In genomic region chr15:72284781-72285180, GRCh38 we compare ENCODE assay signal across 16 cellular contexts. TPM values are rescaled to one million over a fixed set of nuclear protein-coding genes. Genes with fewer than 3 reads are reported as not detected.
DNase-seq lines count a peak whose midpoint lies in the region; ATAC-seq and TF ChIP-seq lines count a peak whose summit lies in the region.
"Had no signal": no experiment of that assay in that cellular context is flagged by ENCODE, and none has a peak within 500 bp of the region (broad histone marks: within the 10 kb centered on the region; RNA-seq: fewer than 3 reads in every experiment).

No MANE protein-coding gene starts in this region.

- no peak for TF ChIP-seq CTCF in RWPE1 (conservative IDR thresholded peaks at IDR 0.05; ENCODE audit: low read depth)
- TF ChIP-seq CTCF in fibroblast of mammary gland (conservative IDR thresholded peaks at IDR 0.05; ENCODE audit: control insufficient read depth, insufficient read depth, low read depth, low read length) = no peak

- CTCF ChIA-PET in RWPE1 (lab: Yijun Ruan, JAX) = interaction anchor here (1.1 kb wide), 1 partner anchor 10 kb away, joined by 5 read pairs; no protein-coding TSS in a partner anchor
- CTCF ChIA-PET in activated naive CD4-positive, alpha-beta T cell treated with anti-CD3 and anti-CD28 coated beads for 36 hours (lab: Charles Lee) = interaction anchor here (0.7 to 2.5 kb wide), 8 partner anchors 10 to 86 kb away, joined by 3 to 8 read pairs (median 3); no protein-coding TSS in a partner anchor

- H3K4me1 Mint-ChIP-seq in activated naive CD4-positive, alpha-beta T cell treated with anti-CD3 and anti-CD28 coated beads for 36 hours (ENCODE audit: low read depth) = no peaks in the 10 kb centered on the region

- intact Hi-C loops in activated naive CD4-positive, alpha-beta T cell treated with anti-CD3 and anti-CD28 coated beads for 36 hours (cut with micrococcal nuclease) = no loop called here

- no peak overlapping the region for H3K4me3 Mint-ChIP-seq in activated naive CD4-positive, alpha-beta T cell treated with anti-CD3 and anti-CD28 coated beads for 36 hours

- no peak overlapping the region for H3K27ac Mint-ChIP-seq in activated naive CD4-positive, alpha-beta T cell treated with anti-CD3 and anti-CD28 coated beads for 36 hours

- no peak overlapping the region for H3K4me3 ChIP-seq in fibroblast of mammary gland (ENCODE audit: control insufficient read depth, low read depth, low read length)
- H3K4me3 ChIP-seq: Peyer's patch, SJSA1 had no signal

- no peaks in the 10 kb centered on the region for H3K9me3 Mint-ChIP-seq in activated naive CD4-positive, alpha-beta T cell treated with anti-CD3 and anti-CD28 coated beads for 36 hours

- DNase-seq in A172 (ENCODE audit: low spot score) = peak; percentile 12
- DNase-seq in HT1080 (ENCODE audit: low read depth) = peak; percentile 71
- peak; percentile 29 for DNase-seq in RWPE1 (ENCODE audit: low spot score)
- peak; percentile 25 for DNase-seq in fibroblast of mammary gland (ENCODE audit: low read depth)
- DNase-seq in activated naive CD4-positive, alpha-beta T cell treated with anti-CD3 and anti-CD28 coated beads for 36 hours = no peak
- DNase-seq: C1 segment of cervical spinal cord, DMS 273 treated with DMSO at 0.1 percent for 48 hours, NCI-H1417 treated with DMSO at 0.1 percent for 48 hours, NCI-H2029, NCI-H2171 treated with DMSO at 0.1 percent for 48 hours, Peyer's patch, SW 1271 had no signal

- no peaks in the 10 kb centered on the region for H3K36me3 Mint-ChIP-seq in activated naive CD4-positive, alpha-beta T cell treated with anti-CD3 and anti-CD28 coated beads for 36 hours (ENCODE audit: low read depth)

- no peak for ATAC-seq in HG03095 (IDR thresholded peaks at IDR 0.05; ENCODE audit: unreplicated experiment)
- ATAC-seq in GM21528 (IDR thresholded peaks at IDR 0.05; ENCODE audit: low FRiP score, unreplicated experiment) = no peak
- no peak for ATAC-seq in GM21786 (IDR thresholded peaks at IDR 0.05; ENCODE audit: unreplicated experiment)

- POLR2A ChIA-PET in RWPE1 (lab: Yijun Ruan, JAX; ENCODE audit: low non-redundant PET) = no interaction called here

- H3K27ac ChIP-seq in RWPE1 = no peak overlapping the region
- H3K27ac ChIP-seq: Peyer's patch, SJSA1 had no signal

- no peaks in the 10 kb centered on the region for H3K27me3 Mint-ChIP-seq in activated naive CD4-positive, alpha-beta T cell treated with anti-CD3 and anti-CD28 coated beads for 36 hours (ENCODE audit: low read depth)

RNA-seq across cellular contexts. Expression of gene PARP6, which starts 12.4 kb away (rescaled TPM):
- 30.4 and 32.3 TPM in 2 replicates for total RNA-seq in A172 (2014; rRNA removed; shearing (Covaris generic))
- 21.9 and 27.4 TPM in 2 replicates for total RNA-seq in HT1080 (2014; rRNA removed; shearing (Covaris generic))
- polyA plus RNA-seq in HT1080 (2015; cell fraction: cytosol; rRNA removed) = 13.7 and 17.2 TPM in 2 replicates
- 102 and 116 TPM in 2 replicates for polyA plus RNA-seq in HT1080 (2015; cell fraction: nucleus; rRNA removed)
- total RNA-seq in activated naive CD4-positive, alpha-beta T cell treated with anti-CD3 and anti-CD28 coated beads for 36 hours = 10 to 100 TPM; 38.8 to 44.7 TPM

RNA-seq across cellular contexts. Expression of gene CELF6, which starts 35.2 kb away (rescaled TPM):
- total RNA-seq in A172 (2014; rRNA removed; shearing (Covaris generic)) = not detected in 2 replicates
- total RNA-seq in HT1080 (2014; rRNA removed; shearing (Covaris generic)) = 0.34 TPM in 1 of 2 replicates, not detected in the other
- 0.18 TPM in 1 of 2 replicates, not detected in the other for polyA plus RNA-seq in HT1080 (2015; cell fraction: cytosol; rRNA removed)
- polyA plus RNA-seq in HT1080 (2015; cell fraction: nucleus; rRNA removed) = 2.2 and 3.4 TPM in 2 replicates
- total RNA-seq in activated naive CD4-positive, alpha-beta T cell treated with anti-CD3 and anti-CD28 coated beads for 36 hours = under 1 TPM in 1 of 2 experiments, not detected in 1; 0.22 TPM

RNA-seq across cellular contexts. Expression of gene PKM, which starts 53.8 kb away (rescaled TPM):
- total RNA-seq in A172 (2014; rRNA removed; shearing (Covaris generic)) = 2,848 and 2,886 TPM in 2 replicates
- total RNA-seq in HT1080 (2014; rRNA removed; shearing (Covaris generic)) = 2,547 and 2,922 TPM in 2 replicates
- 2,130 and 2,166 TPM in 2 replicates for polyA plus RNA-seq in HT1080 (2015; cell fraction: cytosol; rRNA removed)
- 4,384 and 4,479 TPM in 2 replicates for polyA plus RNA-seq in HT1080 (2015; cell fraction: nucleus; rRNA removed)
- total RNA-seq in activated naive CD4-positive, alpha-beta T cell treated with anti-CD3 and anti-CD28 coated beads for 36 hours = 1,000 to 10,000 TPM; 1,794 to 1,797 TPM
